ENCODE assay signal across 28 cellular contexts in genomic region chr9:116378873-116379272, GRCh38.
"Had no signal": no experiment of that assay in that cellular context is flagged by ENCODE, and none has a peak within 500 bp of the region (broad histone marks: within the 10 kb centered on the region; RNA-seq: fewer than 3 reads in every experiment).

No MANE protein-coding gene starts in this region.

- DNase-seq: natural killer cell; occipital lobe; ovary; posterior cingulate gyrus; psoas muscle; right cardiac atrium; spleen; stimulated activated CD4-positive, alpha-beta T cell treated with anti-CD3 and anti-CD28 coated beads, Interleukin-12 subunit alpha, Interleukin-12 subunit beta, amount 100 ng/mL, for 4 hours; stimulated activated CD4-positive, alpha-beta T cell treated with anti-CD3 and anti-CD28 coated beads, Interleukin-1b, Interleukin-23, amount 100 ng/mL, for 48 hours; stimulated activated CD4-positive, alpha-beta T cell treated with anti-CD3 and anti-CD28 coated beads, Interleukin-4, amount 100 ng/mL, for 1 hour; stimulated activated CD4-positive, alpha-beta T cell treated with anti-CD3 and anti-CD28 coated beads, Interleukin-4, amount 100 ng/mL, for 4 hours; stimulated activated CD8-positive, alpha-beta memory T cell treated with anti-CD3 and anti-CD28 coated beads, Interleukin-4, amount 100 ng/mL, for 48 hours; stimulated activated naive CD4-positive, alpha-beta T cell; stimulated activated naive CD8-positive, alpha-beta T cell treated with anti-CD3 and anti-CD28 coated beads, Interleukin-15, amount 100 ng/mL, for 72 hours; stimulated activated naive CD8-positive, alpha-beta T cell treated with anti-CD3 and anti-CD28 coated beads, Interleukin-15, Interleukin-2, amounts not matched to agents 100 U/mL and 50 U/mL, for 24 hours; substantia nigra; testis; tibial artery; transverse colon; upper lobe of right lung; uterus had no signal

- H3K4me3 ChIP-seq: neural progenitor cell, ovary, psoas muscle, skin epidermis, smooth muscle cell, spleen, suprapubic skin, testis, tibial artery, transverse colon, upper lobe of right lung, uterus had no signal

- H3K4me2 ChIP-seq: neural progenitor cell, smooth muscle cell had no signal

- ATAC-seq: natural killer cell; psoas muscle; right cardiac atrium; sciatic nerve; stimulated activated memory B cell treated with anti-CD40 and anti-IgM and Interleukin-4, amounts not matched to agents 10 μg/mL and 1 μg/mL and 100 μg/mL, for 72 hours; stimulated activated naive CD8-positive, alpha-beta T cell treated with anti-CD3 and anti-CD28 coated beads, Interleukin-15, amount 100 ng/mL, for 72 hours; stimulated activated naive CD8-positive, alpha-beta T cell treated with anti-CD3 and anti-CD28 coated beads, Interleukin-15, Interleukin-2, amounts not matched to agents 100 U/mL and 50 U/mL, for 24 hours; upper lobe of right lung had no signal

- H2AFZ ChIP-seq: neural progenitor cell, parathyroid adenoma had no signal

- H3K9me3 ChIP-seq: ovary, psoas muscle, spleen, suprapubic skin, testis, tibial artery, transverse colon, upper lobe of right lung, uterus had no signal

- H3K9ac ChIP-seq: neural progenitor cell, parathyroid adenoma had no signal

- H3K36me3 ChIP-seq: neural progenitor cell, ovary, spleen, suprapubic skin, transverse colon, upper lobe of right lung, uterus had no signal

- H3K79me2 ChIP-seq: parathyroid adenoma had no signal

- H3K27ac ChIP-seq: neural progenitor cell, ovary, parathyroid adenoma, psoas muscle, spleen, suprapubic skin, testis, tibial artery, transverse colon, upper lobe of right lung, uterus had no signal

- H3K4me1 ChIP-seq: neural progenitor cell, parathyroid adenoma, psoas muscle, spleen, suprapubic skin, testis, transverse colon, upper lobe of right lung, uterus had no signal

- H3K27me3 ChIP-seq: neural progenitor cell, ovary, spleen, suprapubic skin, testis, tibial artery, transverse colon, upper lobe of right lung, uterus had no signal
